14 cellular contexts compared by ENCODE assay signal in the genomic region with DNA sequence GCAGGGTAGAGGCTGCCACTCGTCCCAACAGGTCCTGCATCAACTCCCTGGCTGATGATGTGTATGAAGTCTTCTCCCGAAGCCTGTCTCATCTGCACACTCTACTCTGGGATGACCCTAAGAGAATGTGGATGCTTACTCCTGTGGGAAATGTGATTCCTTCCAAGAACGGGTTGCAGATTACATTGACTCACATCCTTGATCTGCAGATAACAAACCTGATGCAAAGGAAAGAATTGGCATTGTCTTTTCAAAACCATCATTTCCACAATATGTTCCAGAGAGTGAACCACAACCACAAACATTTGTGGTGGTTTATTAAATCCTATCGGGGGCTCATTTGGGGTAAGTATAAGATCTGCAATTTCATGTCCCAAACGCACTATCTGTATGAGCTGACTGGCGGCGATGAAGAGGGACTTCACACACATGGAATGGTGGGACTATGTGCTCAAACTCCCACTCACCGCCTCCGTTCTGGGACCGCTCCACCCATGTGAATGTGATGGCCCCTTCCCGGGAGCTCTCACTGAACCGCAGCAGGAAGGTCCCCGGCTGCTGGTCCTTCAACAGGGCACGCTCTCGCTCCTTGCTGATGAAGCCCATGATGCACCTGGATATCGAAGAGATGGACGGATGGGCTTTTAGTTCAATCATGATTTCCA. TPM values are rescaled to one million over a fixed set of nuclear protein-coding genes. Genes with fewer than 3 reads are reported as not detected.
DNase-seq lines count a peak whose midpoint lies in the region; ATAC-seq and TF ChIP-seq lines count a peak whose summit lies in the region.
"Had no signal": no experiment of that assay in that cellular context is flagged by ENCODE, and none has a peak within 500 bp of the region (broad histone marks: within the 10 kb centered on the region; RNA-seq: fewer than 3 reads in every experiment).

No MANE protein-coding gene starts in this region.

- no peak overlapping the region for H3K4me3 ChIP-seq in BLaER1
- H3K4me3 ChIP-seq: stomach had no signal

- no peak overlapping the region for H3K9ac ChIP-seq in BLaER1

- H3K27me3 ChIP-seq in BLaER1 (no peaks in the 10 kb centered on the region), foreskin keratinocyte (no peaks in the 10 kb centered on the region)
- H3K27me3 ChIP-seq: stomach had no signal

- peak overlapping the region; percentile 92 for H3K4me2 ChIP-seq in BLaER1

- H3K36me3 Mint-ChIP-seq in activated T-helper 1 cell treated with anti-CD3 and anti-CD28 coated beads, Interleukin-12 subunit alpha, Interleukin-12 subunit beta, Interleukin-2, Interleukin-4 antibody, amounts not matched to agents 30 ng/mL and 10 ng/mL and 1 ng/mL, durations not matched to agents 14 hours and 24 hours and 36 hours (ENCODE audit: low read depth) = peaks cover 88% of the 10 kb centered on the region
- H3K36me3 Mint-ChIP-seq in mesothelial cell of epicardium = peaks cover 77% of the 10 kb centered on the region

- peak overlapping the region; percentile 94; the same call in 1 of the 2 replicates for H3K27ac ChIP-seq in BLaER1
- no peak overlapping the region for H3K27ac ChIP-seq in foreskin keratinocyte
- H3K27ac ChIP-seq in RWPE1 = no peak overlapping the region
- H3K27ac ChIP-seq: stomach had no signal

- DNase-seq in activated T-helper 1 cell treated with anti-CD3 and anti-CD28 coated beads, Interleukin-12 subunit alpha, Interleukin-12 subunit beta, Interleukin-2, Interleukin-4 antibody, amounts not matched to agents 30 ng/mL and 10 ng/mL and 1 ng/mL, durations not matched to agents 14 hours and 24 hours and 36 hours (ENCODE audit: low spot score) = no peak
- DNase-seq in foreskin keratinocyte (peak; percentile 48 to 82), HEK293T (ENCODE audit: extremely low spot score) (no peak), NCI-H526 treated with DMSO at 0.1 percent for 48 hours (lab: John Stamatoyannopoulos, UW) (no peak), RWPE1 (ENCODE audit: low spot score) (no peak), mesothelial cell of epicardium (ENCODE audit: low spot score in 2 of 2, unreplicated experiment in 2 of 2) (no peak)
- DNase-seq: activated B cell treated with CpG ODN at 0.5 μM for 24 hours; effector CD8-positive, alpha-beta T cell; NCI-H345; posterior cingulate gyrus; SHP77 treated with DMSO at 0.1 percent for 48 hours; stomach had no signal

- H3K4me1 ChIP-seq in BLaER1 = peaks cover 46% of the 10 kb centered on the region
- H3K4me1 ChIP-seq in foreskin keratinocyte = no peaks in the 10 kb centered on the region

- ATAC-seq in foreskin keratinocyte = peak; percentile 54

- CTCF ChIA-PET in HEK293T (lab: Yijun Ruan, JAX) (interaction anchor here (0.5 kb wide), 1 partner anchor 850 kb away, joined by 3 read pairs; no protein-coding TSS in a partner anchor), RWPE1 (lab: Yijun Ruan, JAX) (interaction anchor here (0.6 kb wide), 1 partner anchor 517 kb away, joined by 5 read pairs; no protein-coding TSS in a partner anchor)

- H4K20me1 ChIP-seq in BLaER1 = no peaks in the 10 kb centered on the region

- no peaks in the 10 kb centered on the region for H3K27me3 Mint-ChIP-seq in activated T-helper 1 cell treated with anti-CD3 and anti-CD28 coated beads, Interleukin-12 subunit alpha, Interleukin-12 subunit beta, Interleukin-2, Interleukin-4 antibody, amounts not matched to agents 30 ng/mL and 10 ng/mL and 1 ng/mL, durations not matched to agents 14 hours and 24 hours and 36 hours (ENCODE audit: insufficient read depth)
- no peaks in the 10 kb centered on the region for H3K27me3 Mint-ChIP-seq in mesothelial cell of epicardium (ENCODE audit: low read depth)
- H3K27me3 Mint-ChIP-seq: activated B cell treated with CpG ODN at 0.5 μM for 24 hours had no signal

- intact Hi-C loops in activated T-helper 1 cell treated with anti-CD3 and anti-CD28 coated beads, Interleukin-12 subunit alpha, Interleukin-12 subunit beta, Interleukin-2, Interleukin-4 antibody, amounts not matched to agents 30 ng/mL and 10 ng/mL and 1 ng/mL, durations not matched to agents 14 hours and 24 hours and 36 hours (cut with micrococcal nuclease) = loop anchor here (5.0 kb wide), 1 partner anchor 76 kb away; no protein-coding TSS in a partner anchor

- peaks cover 62% of the 10 kb centered on the region for H3K36me3 ChIP-seq in BLaER1

- peak; percentile 3 for TF ChIP-seq POLR2A in GM15510 (IDR thresholded peaks at IDR 0.05; ENCODE audit: borderline replicate concordance, extremely low read depth, insufficient read length)

- H3K9me3 ChIP-seq in BLaER1 = peaks cover 12% of the 10 kb centered on the region; the same call in 1 of the 2 replicates
- H3K9me3 ChIP-seq: stomach had no signal

- no peaks in the 10 kb centered on the region for H3K9me3 Mint-ChIP-seq in activated T-helper 1 cell treated with anti-CD3 and anti-CD28 coated beads, Interleukin-12 subunit alpha, Interleukin-12 subunit beta, Interleukin-2, Interleukin-4 antibody, amounts not matched to agents 30 ng/mL and 10 ng/mL and 1 ng/mL, durations not matched to agents 14 hours and 24 hours and 36 hours
- no peaks in the 10 kb centered on the region for H3K9me3 Mint-ChIP-seq in mesothelial cell of epicardium
- H3K9me3 Mint-ChIP-seq: activated B cell treated with CpG ODN at 0.5 μM for 24 hours had no signal

- peaks cover 71% of the 10 kb centered on the region for H3K4me1 Mint-ChIP-seq in activated T-helper 1 cell treated with anti-CD3 and anti-CD28 coated beads, Interleukin-12 subunit alpha, Interleukin-12 subunit beta, Interleukin-2, Interleukin-4 antibody, amounts not matched to agents 30 ng/mL and 10 ng/mL and 1 ng/mL, durations not matched to agents 14 hours and 24 hours and 36 hours (ENCODE audit: low read depth)
- peaks cover 41% of the 10 kb centered on the region for H3K4me1 Mint-ChIP-seq in mesothelial cell of epicardium

- peak overlapping the region; percentile 80 for H3K27ac Mint-ChIP-seq in activated T-helper 1 cell treated with anti-CD3 and anti-CD28 coated beads, Interleukin-12 subunit alpha, Interleukin-12 subunit beta, Interleukin-2, Interleukin-4 antibody, amounts not matched to agents 30 ng/mL and 10 ng/mL and 1 ng/mL, durations not matched to agents 14 hours and 24 hours and 36 hours
- no peak overlapping the region for H3K27ac Mint-ChIP-seq in mesothelial cell of epicardium
- H3K27ac Mint-ChIP-seq: activated B cell treated with CpG ODN at 0.5 μM for 24 hours had no signal

- POLR2A ChIA-PET in HEK293T (lab: Yijun Ruan, JAX) (no interaction called here), RWPE1 (lab: Yijun Ruan, JAX; ENCODE audit: low non-redundant PET) (no interaction called here)

- TF ChIP-seq CTCF in foreskin keratinocyte (conservative IDR thresholded peaks at IDR 0.05) (no peak), RWPE1 (conservative IDR thresholded peaks at IDR 0.05; ENCODE audit: low read depth) (no peak), mesothelial cell of epicardium (IDR thresholded peaks at IDR 0.05; ENCODE audit: unreplicated experiment) (no peak)

- no peak overlapping the region for H3K4me3 Mint-ChIP-seq in activated T-helper 1 cell treated with anti-CD3 and anti-CD28 coated beads, Interleukin-12 subunit alpha, Interleukin-12 subunit beta, Interleukin-2, Interleukin-4 antibody, amounts not matched to agents 30 ng/mL and 10 ng/mL and 1 ng/mL, durations not matched to agents 14 hours and 24 hours and 36 hours
- no peak overlapping the region for H3K4me3 Mint-ChIP-seq in mesothelial cell of epicardium
- H3K4me3 Mint-ChIP-seq: activated B cell treated with CpG ODN at 0.5 μM for 24 hours had no signal

TF ChIP-seq in HEK293T, 16 proteins besides CTCF, POLR2A, EP300 and RAD21:
- TF ChIP-seq SUZ12 (IDR thresholded peaks at IDR 0.05) (no peak), BHLHE40 (IDR thresholded peaks at IDR 0.05; ENCODE audit: borderline replicate concordance) (no peak), FOXK2 (IDR thresholded peaks at IDR 0.05) (no peak), CTBP1 (IDR thresholded peaks at IDR 0.05; ENCODE audit: borderline replicate concordance) (no peak), SP1 (IDR thresholded peaks at IDR 0.05) (no peak), L3MBTL2 (conservative IDR thresholded peaks at IDR 0.05) (no peak)

RNA-seq across cellular contexts. Expression of a gene that starts 35.5 kb away (rescaled TPM):
- total RNA-seq in activated T-helper 1 cell treated with anti-CD3 and anti-CD28 coated beads, Interleukin-12 subunit alpha, Interleukin-12 subunit beta, Interleukin-2, Interleukin-4 antibody, amounts not matched to agents 30 ng/mL and 10 ng/mL and 1 ng/mL, durations not matched to agents 14 hours and 24 hours and 36 hours = 129 and 136 TPM in 2 replicates
- total RNA-seq in foreskin keratinocyte = 143 and 168 TPM in 2 replicates
- 57.7 and 61.1 TPM in 2 replicates for polyA plus RNA-seq in foreskin keratinocyte
- total RNA-seq in mesothelial cell of epicardium = 100 to 106 TPM (median 100 TPM) in 3 replicates

Comparison
In these comparisons a context has a peak if more than half of its experiments do, and no peak if none do; other contexts are left out.
1. DNase-seq: peak in foreskin keratinocyte (2 of 2); none in activated T-helper 1 cell treated with anti-CD3 and anti-CD28 coated beads, Interleukin-12 subunit alpha, Interleukin-12 subunit beta, Interleukin-2, Interleukin-4 antibody, amounts not matched to agents 30 ng/mL and 10 ng/mL and 1 ng/mL, durations not matched to agents 14 hours and 24 hours and 36 hours (single experiment), HEK293T (single experiment), NCI-H526 treated with DMSO at 0.1 percent for 48 hours (single experiment), RWPE1 (single experiment) and mesothelial cell of epicardium (0 of 2).